20 cellular contexts compared by ENCODE assay signal in the genomic region with DNA sequence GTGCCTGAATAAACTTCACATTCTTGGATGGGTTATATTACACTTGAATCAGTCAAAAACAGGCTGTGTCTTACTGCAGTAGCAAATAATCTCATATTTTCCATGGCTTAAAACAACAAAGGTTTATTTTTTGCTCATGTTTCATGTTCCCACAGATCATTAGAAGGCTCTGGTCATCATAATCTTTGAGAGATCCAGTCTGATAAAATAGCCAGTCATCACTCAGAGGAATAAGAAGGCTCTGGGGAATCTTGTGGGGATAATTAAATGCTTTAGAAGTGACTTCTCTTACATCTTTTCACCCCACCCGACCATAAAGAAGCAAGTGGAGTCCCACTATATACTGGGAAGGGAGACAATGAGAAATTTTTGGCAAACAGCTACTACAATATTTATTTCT.
DNase-seq lines count a peak whose midpoint lies in the region; ATAC-seq lines count a peak whose summit lies in the region.
"Had no signal": no experiment of that assay in that cellular context is flagged by ENCODE, and none has a peak within 500 bp of the region (broad histone marks: within the 10 kb centered on the region; RNA-seq: fewer than 3 reads in every experiment).

No MANE protein-coding gene starts in this region.

- H3K4me3 Mint-ChIP-seq in stimulated activated memory B cell treated with anti-CD40 and anti-IgM and Interleukin-4, amounts not matched to agents 10 μg/mL and 1 μg/mL and 100 μg/mL, for 72 hours: no peak overlapping the region
- H3K4me3 Mint-ChIP-seq: activated CD4-positive, alpha-beta T cell treated with anti-CD3 and anti-CD28 coated beads for 36 hours; activated naive CD8-positive, alpha-beta T cell treated with anti-CD3 and anti-CD28 coated beads, Interleukin-2, amount 50 U/mL, for 24 hours; H9; nephron had no signal

- ATAC-seq in stimulated activated memory B cell treated with anti-CD40 and anti-IgM and Interleukin-4, amounts not matched to agents 10 μg/mL and 1 μg/mL and 100 μg/mL, for 72 hours: no peak
- ATAC-seq: activated CD4-positive, alpha-beta T cell treated with anti-CD3 and anti-CD28 coated beads for 36 hours; activated naive CD8-positive, alpha-beta T cell treated with anti-CD3 and anti-CD28 coated beads, Interleukin-2, amount 50 U/mL, for 24 hours had no signal

- no peaks in the 10 kb centered on the region for H3K9me3 Mint-ChIP-seq in stimulated activated memory B cell treated with anti-CD40 and anti-IgM and Interleukin-4, amounts not matched to agents 10 μg/mL and 1 μg/mL and 100 μg/mL, for 72 hours
- H3K9me3 Mint-ChIP-seq: activated naive CD8-positive, alpha-beta T cell treated with anti-CD3 and anti-CD28 coated beads, Interleukin-2, amount 50 U/mL, for 24 hours had no signal

- no peaks in the 10 kb centered on the region for H3K27me3 Mint-ChIP-seq in stimulated activated memory B cell treated with anti-CD40 and anti-IgM and Interleukin-4, amounts not matched to agents 10 μg/mL and 1 μg/mL and 100 μg/mL, for 72 hours

- H3K36me3 Mint-ChIP-seq in stimulated activated memory B cell treated with anti-CD40 and anti-IgM and Interleukin-4, amounts not matched to agents 10 μg/mL and 1 μg/mL and 100 μg/mL, for 72 hours: no peaks in the 10 kb centered on the region

- no peaks in the 10 kb centered on the region for H3K4me1 Mint-ChIP-seq in stimulated activated memory B cell treated with anti-CD40 and anti-IgM and Interleukin-4, amounts not matched to agents 10 μg/mL and 1 μg/mL and 100 μg/mL, for 72 hours
- H3K4me1 Mint-ChIP-seq: activated CD4-positive, alpha-beta T cell treated with anti-CD3 and anti-CD28 coated beads for 36 hours; activated naive CD8-positive, alpha-beta T cell treated with anti-CD3 and anti-CD28 coated beads, Interleukin-2, amount 50 U/mL, for 24 hours had no signal

- H3K27ac Mint-ChIP-seq in stimulated activated memory B cell treated with anti-CD40 and anti-IgM and Interleukin-4, amounts not matched to agents 10 μg/mL and 1 μg/mL and 100 μg/mL, for 72 hours: no peak overlapping the region
- H3K27ac Mint-ChIP-seq: activated CD4-positive, alpha-beta T cell treated with anti-CD3 and anti-CD28 coated beads for 36 hours; activated naive CD8-positive, alpha-beta T cell treated with anti-CD3 and anti-CD28 coated beads, Interleukin-2, amount 50 U/mL, for 24 hours; H9; progenitor cell of endocrine pancreas had no signal

- DNase-seq in EL (peak; percentile 82), RPMI7951 (ENCODE audit: low read depth) (peak; percentile 21), fibroblast of peridontal ligament (ENCODE audit: extremely low read depth) (peak; percentile 61), stromal cell of bone marrow (ENCODE audit: low read depth) (peak; percentile 85), HK-2 (ENCODE audit: unreplicated experiment) (no peak), DMS53 (lab: John Stamatoyannopoulos, UW) (no peak)
- DNase-seq: activated CD4-positive, alpha-beta T cell treated with anti-CD3 and anti-CD28 coated beads for 36 hours; activated naive CD8-positive, alpha-beta T cell treated with anti-CD3 and anti-CD28 coated beads, Interleukin-2, amount 50 U/mL, for 24 hours; caudate nucleus; DMS153; H9; head of caudate nucleus; mammary epithelial cell; NCI-H1105; NCI-H2171 treated with DMSO at 0.1 percent for 48 hours; spleen; stimulated activated CD8-positive, alpha-beta memory T cell treated with anti-CD3 and anti-CD28 coated beads, Interleukin-4, amount 100 ng/mL, for 48 hours had no signal

Comparison
In these comparisons a context has a peak if more than half of its experiments do, and no peak if none do; other contexts are left out.
1. DNase-seq: peak in EL (single experiment), RPMI7951 (single experiment), fibroblast of peridontal ligament (single experiment) and stromal cell of bone marrow (single experiment); none in HK-2 (single experiment) and DMS53 (single experiment).